Comparison of ENCODE assay signal across 8 cellular contexts in genomic region chr19:38619361-38620174, GRCh38. TPM values are rescaled to one million over a fixed set of nuclear protein-coding genes. Genes with fewer than 3 reads are reported as not detected.
DNase-seq lines count a peak whose midpoint lies in the region; ATAC-seq and TF ChIP-seq lines count a peak whose summit lies in the region.

No MANE protein-coding gene starts in this region.

- H3K9ac ChIP-seq in mesendoderm (ENCODE audit: low read length): peak overlapping the region; percentile 100

- peak overlapping the region; percentile 99 for H3K56ac ChIP-seq in mesendoderm (ENCODE audit: low read length)

- POLR2A ChIA-PET in MCF 10A (lab: Yijun Ruan, JAX): interaction anchor here (0.5 to 2.9 kb wide), 21 partner anchors 8 to 311 kb away, joined by 3 to 39 read pairs (median 4); partner anchors contain the start of genes ACTN4, HNRNPL, MRPS12 and PSMD8

- H3K27ac ChIP-seq in left ventricle myocardium inferior (replicated peaks) (peak overlapping the region; percentile 92), mesendoderm (ENCODE audit: low read depth, low read length) (no peak overlapping the region), aorta (ENCODE audit: low read depth in 1 of 2, low read length in 2 of 2) (peak overlapping the region in 1 of 2 donors; percentile 29)

- intact Hi-C loops in left ventricle myocardium inferior (cut with micrococcal nuclease) (no loop called here), cardiac septum (cut with DNase I) (loop anchor here (5.0 kb wide), 4 partner anchors 213 to 503 kb away; partner anchors contain the start of genes ECH1 and FAM98C), MCF 10A (cut with micrococcal nuclease) (loop anchor here (5.0 kb wide), 2 partner anchors 62 to 77 kb away; no protein-coding TSS in a partner anchor), aorta (cut with DNase I) (loop anchor here in 1 of 2 donors (5.0 kb wide), 1 partner anchor 233 kb away; no protein-coding TSS in a partner anchor)

- H3K36me3 ChIP-seq in left ventricle myocardium inferior (peaks cover 44% of the 10 kb centered on the region), mesendoderm (ENCODE audit: control insufficient read depth, insufficient read depth, low read length) (peaks cover 4% of the 10 kb centered on the region), aorta (ENCODE audit: control insufficient read depth in 1 of 2, insufficient read depth in 2 of 2, low read length in 1 of 2) (peaks cover 0 to 7% of the 10 kb centered on the region in 2 donors)

- H3K4me1 ChIP-seq in left ventricle myocardium inferior (peaks cover 32% of the 10 kb centered on the region), mesendoderm (ENCODE audit: control insufficient read depth, low read depth, low read length) (peaks cover 7% of the 10 kb centered on the region), aorta (ENCODE audit: control insufficient read depth in 1 of 2, insufficient read depth in 2 of 2, low read length in 2 of 2) (no peaks in the 10 kb centered on the region)

- no peak for ATAC-seq in aorta (ENCODE audit: low FRiP score)
- ATAC-seq in HG03139 (IDR thresholded peaks at IDR 0.05; ENCODE audit: unreplicated experiment): no peak
- ATAC-seq in GM21529 (IDR thresholded peaks at IDR 0.05; ENCODE audit: unreplicated experiment): no peak

- no peak overlapping the region for H4K8ac ChIP-seq in mesendoderm (ENCODE audit: low read depth, low read length)

- H3K27me3 ChIP-seq in left ventricle myocardium inferior (ENCODE audit: low read depth) (no peaks in the 10 kb centered on the region), mesendoderm (ENCODE audit: insufficient read depth, low read length, poor library complexity) (no peaks in the 10 kb centered on the region), aorta (ENCODE audit: control insufficient read depth in 1 of 2, insufficient read depth in 2 of 2, low read length in 1 of 2) (no peaks in the 10 kb centered on the region)

- H3K4me2 ChIP-seq in mesendoderm (ENCODE audit: low read length): peak overlapping the region; percentile 100

- peak overlapping the region; percentile 86 for H3K4me3 ChIP-seq in left ventricle myocardium inferior
- peak overlapping the region; percentile 99 for H3K4me3 ChIP-seq in mesendoderm (ENCODE audit: low read length)
- H3K4me3 ChIP-seq in aorta (ENCODE audit: low read length in 2 of 2): peak overlapping the region; percentile 65 to 86

- no peak overlapping the region for H4K5ac ChIP-seq in mesendoderm (ENCODE audit: low read length)

- DNase-seq in left ventricle myocardium inferior: no peak
- no peak for DNase-seq in cardiac septum (ENCODE audit: low spot score)
- DNase-seq in MCF 10A (ENCODE audit: unreplicated experiment): no peak
- no peak for DNase-seq in mesendoderm
- no peak for DNase-seq in aorta
- no peak for DNase-seq in ureter (ENCODE audit: low spot score)

- TF ChIP-seq CTCF in left ventricle myocardium inferior (IDR thresholded peaks at IDR 0.05; ENCODE audit: borderline replicate concordance): no peak
- TF ChIP-seq CTCF in MCF 10A (IDR thresholded peaks at IDR 0.05; ENCODE audit: unreplicated experiment): no peak

- H2AK5ac ChIP-seq in mesendoderm (ENCODE audit: low read length): peak overlapping the region; percentile 48

- H3K9me3 ChIP-seq in left ventricle myocardium inferior (replicated peaks) (no peaks in the 10 kb centered on the region), aorta (ENCODE audit: control insufficient read depth, low read length) (no peaks in the 10 kb centered on the region)

- H3K4me1 Mint-ChIP-seq in MCF 10A (ENCODE audit: insufficient read depth, unreplicated experiment): peaks cover 8% of the 10 kb centered on the region

- peak overlapping the region; percentile 86 for H2BK5ac ChIP-seq in mesendoderm (ENCODE audit: low read length)

- no peak overlapping the region for H2BK15ac ChIP-seq in mesendoderm (replicated peaks; ENCODE audit: low read depth)

- peaks cover 55% of the 10 kb centered on the region for H3K36me3 Mint-ChIP-seq in MCF 10A (ENCODE audit: insufficient read depth, unreplicated experiment)

- no peak overlapping the region for H2BK120ac ChIP-seq in mesendoderm (ENCODE audit: low read depth, low read length)

- H3K4ac ChIP-seq in mesendoderm (ENCODE audit: low read depth, low read length): peak overlapping the region; percentile 56

- WGBS in mesendoderm (ENCODE audit: extremely low coverage, insufficient coverage, low lambda C conversion rate): no CpG with 5 or more reads among the region's 21 CpGs
- 18% methylated on average over 21 of the region's 21 CpGs for WGBS in aorta, 2 donors

- no peak overlapping the region for H3K23ac ChIP-seq in mesendoderm (ENCODE audit: low read length)

- peaks cover 14% of the 10 kb centered on the region for H3K79me1 ChIP-seq in mesendoderm (ENCODE audit: low read length)

- TSS peak; percentile 62 for BruUV-seq in MCF 10A (replicated peaks; lab: Mats Ljungman, UMichigan)

- peak overlapping the region; percentile 100 for H3K4me3 Mint-ChIP-seq in MCF 10A (ENCODE audit: unreplicated experiment)

- no peaks in the 10 kb centered on the region for H3K9me3 Mint-ChIP-seq in MCF 10A (ENCODE audit: unreplicated experiment)

- H3K27me3 Mint-ChIP-seq in MCF 10A (ENCODE audit: insufficient read depth, unreplicated experiment): no peaks in the 10 kb centered on the region

- peaks cover 15% of the 10 kb centered on the region for H3K79me2 ChIP-seq in mesendoderm (ENCODE audit: control insufficient read depth, insufficient read depth, low read length)

- CTCF ChIA-PET in MCF 10A (lab: Yijun Ruan, JAX): interaction anchor here (0.6 to 6.1 kb wide), 7 partner anchors 16 to 394 kb away, joined by 3 to 46 read pairs (median 3); no protein-coding TSS in a partner anchor

- H3K27ac Mint-ChIP-seq in MCF 10A (ENCODE audit: low read depth, unreplicated experiment): peak overlapping the region; percentile 99

- no peak overlapping the region for H3K18ac ChIP-seq in mesendoderm (ENCODE audit: low read length)

RNA-seq across cellular contexts. Expression of gene EIF3K, which starts 0.6 kb away (rescaled TPM):
- 598 TPM for total RNA-seq in left ventricle myocardium inferior
- total RNA-seq in cardiac septum: 483 TPM
- total RNA-seq in MCF 10A (2022): 342 and 375 TPM in 2 replicates
- polyA plus RNA-seq in mesendoderm (2013, experiment 1 of 2): 422 TPM
- polyA plus RNA-seq in mesendoderm (2013, experiment 2 of 2): 421 TPM
- 100 to 1,000 TPM; 171 to 183 TPM for total RNA-seq in aorta
- polyA plus RNA-seq in aorta: 100 to 1,000 TPM; 299 to 445 TPM
- total RNA-seq in ureter: 322 TPM

RNA-seq across cellular contexts. Expression of gene MAP4K1, which starts 1.8 kb away (rescaled TPM):
- total RNA-seq in left ventricle myocardium inferior (1.6 TPM), cardiac septum (1.5 TPM), MCF 10A (2022) (0.56 and 1.9 TPM in 2 replicates), aorta (10 to 100 TPM in 1 of 2 donors, 1 to 10 TPM in 1; 7.3 to 13.2 TPM), ureter (9.0 TPM)
- 9.1 TPM for polyA plus RNA-seq in mesendoderm (2013, experiment 1 of 2)
- polyA plus RNA-seq in mesendoderm (2013, experiment 2 of 2): 8.6 TPM
- polyA plus RNA-seq in aorta: 1 to 10 TPM; 1.6 to 2.1 TPM

RNA-seq across cellular contexts. Expression of gene ACTN4, which starts 27.9 kb away (rescaled TPM):
- total RNA-seq in left ventricle myocardium inferior: 111 TPM
- 190 TPM for total RNA-seq in cardiac septum
- 300 and 320 TPM in 2 replicates for total RNA-seq in MCF 10A (2022)
- polyA plus RNA-seq in mesendoderm (2013, experiment 1 of 2): 294 TPM
- 302 TPM for polyA plus RNA-seq in mesendoderm (2013, experiment 2 of 2)
- total RNA-seq in aorta: 1,000 to 10,000 TPM in 1 of 2 donors, 100 to 1,000 TPM in 1; 794 to 1,985 TPM
- polyA plus RNA-seq in aorta: 100 to 1,000 TPM; 111 to 163 TPM
- 656 TPM for total RNA-seq in ureter
